In genomic region chr4:37648084-37648817, GRCh38 we compare ENCODE assay signal across 1 cellular context.
TF ChIP-seq lines count a peak whose summit lies in the region.

No MANE protein-coding gene starts in this region.

TF ChIP-seq in HepG2, 621 proteins besides CTCF, POLR2A, EP300 and RAD21 (continued from another document and continues in another):
- TF ChIP-seq TIGD3 (CRISPR knock-in tag; IDR thresholded peaks at IDR 0.05; ENCODE audit: borderline replicate concordance) (no peak), STAT5B (CRISPR knock-in tag; IDR thresholded peaks at IDR 0.05) (no peak), CREM (IDR thresholded peaks at IDR 0.05) (peak; percentile 71; the same call in 1 of the 2 replicates), CREM (CRISPR knock-in tag; IDR thresholded peaks at IDR 0.05) (no peak), U2AF1 (optimal IDR thresholded peaks at IDR 0.05; ENCODE audit: low read depth, low read length) (peak; percentile 28), ZNF691 (CRISPR knock-in tag; IDR thresholded peaks at IDR 0.05; ENCODE audit: borderline replicate concordance, low read depth) (peak; percentile 33; the same call in 1 of the 2 replicates), YY1 (IDR thresholded peaks at IDR 0.05; ENCODE audit: insufficient read depth, insufficient replicate concordance, low read depth, low read length) (no peak), ZNF709 (CRISPR knock-in tag; IDR thresholded peaks at IDR 0.05) (no peak), NAIF1 (CRISPR knock-in tag; IDR thresholded peaks at IDR 0.05; ENCODE audit: borderline replicate concordance) (no peak), MEF2D (CRISPR knock-in tag; IDR thresholded peaks at IDR 0.05) (peak; percentile 90), ZBTB34 (CRISPR knock-in tag; IDR thresholded peaks at IDR 0.05) (peak; percentile 30; the same call in 1 of the 2 replicates), MXD3 (CRISPR knock-in tag; IDR thresholded peaks at IDR 0.05) (no peak), DPF2 (CRISPR knock-in tag; IDR thresholded peaks at IDR 0.05; ENCODE audit: borderline replicate concordance, low read depth) (peak; percentile 89), ZFP36L2 (CRISPR knock-in tag; IDR thresholded peaks at IDR 0.05) (no peak), ZNF746 (CRISPR knock-in tag; IDR thresholded peaks at IDR 0.05) (peak; percentile 92), ZNF224 (CRISPR knock-in tag; IDR thresholded peaks at IDR 0.05) (no peak), THYN1 (CRISPR knock-in tag; IDR thresholded peaks at IDR 0.05; ENCODE audit: borderline replicate concordance, low read depth) (no peak), ZBTB33 (CRISPR knock-in tag; IDR thresholded peaks at IDR 0.05) (no peak), KDM5B (CRISPR knock-in tag; IDR thresholded peaks at IDR 0.05; ENCODE audit: borderline replicate concordance) (peak; percentile 28; the same call in 1 of the 2 replicates), TBX3 (IDR thresholded peaks at IDR 0.05; ENCODE audit: borderline replicate concordance) (peak; percentile 72; the same call in 1 of the 2 replicates), ZNF740 (CRISPR knock-in tag; IDR thresholded peaks at IDR 0.05) (no peak; the same call in 1 of the 2 replicates), MXI1 (IDR thresholded peaks at IDR 0.05; ENCODE audit: borderline replicate concordance, low read depth, low read length) (peak; percentile 57; the same call in 1 of the 3 replicates), SALL2 (CRISPR knock-in tag; IDR thresholded peaks at IDR 0.05) (no peak), ZNF761 (CRISPR knock-in tag; conservative IDR thresholded peaks at IDR 0.05) (no peak), ZNF710 (CRISPR knock-in tag; IDR thresholded peaks at IDR 0.05; ENCODE audit: borderline replicate concordance) (peak; percentile 50; the same call in 1 of the 2 replicates), MAFG (CRISPR knock-in tag; IDR thresholded peaks at IDR 0.05) (no peak), ARID3A (IDR thresholded peaks at IDR 0.05; ENCODE audit: low read depth, low read length) (no peak), ZNF788 (CRISPR knock-in tag; IDR thresholded peaks at IDR 0.05; ENCODE audit: borderline replicate concordance) (peak; percentile 75; the same call in 1 of the 2 replicates), SP4 (CRISPR knock-in tag; IDR thresholded peaks at IDR 0.05) (peak; percentile 67), HMGA1 (CRISPR knock-in tag; conservative IDR thresholded peaks at IDR 0.05) (no peak), ZNF10 (CRISPR knock-in tag; IDR thresholded peaks at IDR 0.05; ENCODE audit: borderline replicate concordance, low read depth) (no peak), HIVEP1 (CRISPR knock-in tag; IDR thresholded peaks at IDR 0.05) (0 out of 2 replicates have a peak, but pooled peaks have one; percentile 32), PREB (CRISPR knock-in tag; IDR thresholded peaks at IDR 0.05) (no peak), NFIB (CRISPR knock-in tag; IDR thresholded peaks at IDR 0.05; ENCODE audit: borderline replicate concordance) (no peak), MZF1 (CRISPR knock-in tag; IDR thresholded peaks at IDR 0.05; ENCODE audit: borderline replicate concordance) (no peak), RORA (CRISPR knock-in tag; IDR thresholded peaks at IDR 0.05) (no peak), ZNF574 (CRISPR knock-in tag; IDR thresholded peaks at IDR 0.05) (peak; percentile 53; the same call in 1 of the 2 replicates), SAP130 (CRISPR knock-in tag; IDR thresholded peaks at IDR 0.05; ENCODE audit: low read depth) (peak; percentile 78), ZNF766 (CRISPR knock-in tag; IDR thresholded peaks at IDR 0.05; ENCODE audit: borderline replicate concordance) (no peak), ZNF562 (CRISPR knock-in tag; IDR thresholded peaks at IDR 0.05; ENCODE audit: borderline replicate concordance) (no peak), ZNF34 (CRISPR knock-in tag; IDR thresholded peaks at IDR 0.05; ENCODE audit: borderline replicate concordance) (no peak; the same call in 1 of the 2 replicates), ZNF414 (CRISPR knock-in tag; IDR thresholded peaks at IDR 0.05) (0 out of 2 replicates have a peak, but pooled peaks have one; percentile 31), ZNF607 (CRISPR knock-in tag; IDR thresholded peaks at IDR 0.05; ENCODE audit: borderline replicate concordance) (no peak), SETDB1 (CRISPR knock-in tag; IDR thresholded peaks at IDR 0.05; ENCODE audit: borderline replicate concordance) (no peak), SMYD3 (CRISPR knock-in tag; IDR thresholded peaks at IDR 0.05) (no peak), FOXM1 (CRISPR knock-in tag; IDR thresholded peaks at IDR 0.05) (no peak), ZNF432 (CRISPR knock-in tag; IDR thresholded peaks at IDR 0.05; ENCODE audit: borderline replicate concordance) (no peak), ZFX (CRISPR knock-in tag; IDR thresholded peaks at IDR 0.05; ENCODE audit: low read depth) (0 out of 2 replicates have a peak, but pooled peaks have one; percentile 23), MED13 (CRISPR knock-in tag; IDR thresholded peaks at IDR 0.05) (no peak), ZNF614 (CRISPR knock-in tag; IDR thresholded peaks at IDR 0.05; ENCODE audit: borderline replicate concordance) (peak; percentile 33; the same call in 1 of the 2 replicates), NFE2L2 (IDR thresholded peaks at IDR 0.05; ENCODE audit: low read length) (peak; percentile 15; the same call in 1 of the 2 replicates), ZNF878 (CRISPR knock-in tag; IDR thresholded peaks at IDR 0.05) (peak; percentile 27; the same call in 1 of the 2 replicates), HDAC2 (CRISPR knock-in tag; IDR thresholded peaks at IDR 0.05) (peak; percentile 85), TMF1 (CRISPR knock-in tag; IDR thresholded peaks at IDR 0.05; ENCODE audit: low read depth) (no peak), MTF2 (CRISPR knock-in tag; IDR thresholded peaks at IDR 0.05; ENCODE audit: borderline replicate concordance) (no peak), FOXK2 (IDR thresholded peaks at IDR 0.05) (no peak)
